ENCODE assay signal across 8 cellular contexts in the genomic region with DNA sequence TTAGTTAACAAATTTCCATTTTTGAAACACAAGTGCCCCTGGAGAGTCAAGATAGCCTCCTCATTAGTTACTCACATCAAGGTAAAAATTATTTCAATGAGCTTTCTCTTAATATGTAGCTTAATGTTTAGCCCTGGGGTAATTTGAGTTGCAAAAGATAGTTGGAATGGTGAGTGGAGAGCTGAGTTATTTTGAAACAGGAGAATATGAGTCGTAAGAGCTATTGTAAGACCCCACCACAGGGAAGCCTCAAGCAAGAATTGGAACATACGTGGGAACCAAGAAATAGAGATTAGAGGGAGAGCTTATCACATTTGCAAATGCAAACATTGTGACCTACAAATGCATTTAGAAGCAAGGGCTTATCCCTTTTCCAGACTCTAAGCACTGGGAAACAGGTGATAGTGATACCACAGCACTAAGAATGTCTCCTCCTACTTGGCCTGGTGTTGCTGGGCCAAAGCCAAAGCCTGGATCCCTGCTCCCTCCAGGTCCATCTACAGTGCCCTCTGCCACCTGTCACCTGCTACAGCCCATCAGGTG.
DNase-seq lines count a peak whose midpoint lies in the region; ATAC-seq and TF ChIP-seq lines count a peak whose summit lies in the region.
"Had no signal": no experiment of that assay in that cellular context is flagged by ENCODE, and none has a peak within 500 bp of the region (broad histone marks: within the 10 kb centered on the region; RNA-seq: fewer than 3 reads in every experiment).

No MANE protein-coding gene starts in this region.

- no peak for TF ChIP-seq CTCF in epithelial cell of proximal tubule (conservative IDR thresholded peaks at IDR 0.05; ENCODE audit: low read depth, low read length)
- TF ChIP-seq CTCF in CD8-positive, alpha-beta T cell (IDR thresholded peaks at IDR 0.05) = no peak

- ATAC-seq in stimulated activated effector memory CD8-positive, alpha-beta T cell treated with anti-CD3 and anti-CD28 coated beads, Interleukin-12 subunit alpha, Interleukin-12 subunit beta, amount 100 ng/mL, for 72 hours = peak; percentile 21
- no peak for ATAC-seq in CD8-positive, alpha-beta T cell

- CTCF ChIA-PET in CD8-positive, alpha-beta T cell (lab: Charles Lee) = no interaction called here

- H3K4me3 ChIP-seq in epithelial cell of proximal tubule (ENCODE audit: low read depth, low read length) = no peak overlapping the region
- no peak overlapping the region for H3K4me3 ChIP-seq in CD8-positive, alpha-beta T cell (ENCODE audit: low read depth, low read length)
- H3K4me3 ChIP-seq: skin epidermis had no signal

- DNase-seq in HCEC 1CT (peak; percentile 40), NCI-H82 treated with DMSO at 0.1 percent for 48 hours (lab: John Stamatoyannopoulos, UW; ENCODE audit: unreplicated experiment) (peak; percentile 25), epithelial cell of proximal tubule (ENCODE audit: low read depth) (peak; percentile 40), ecto neural progenitor cell (ENCODE audit: low spot score) (no peak), cardiac septum (ENCODE audit: low spot score) (no peak)
- DNase-seq in stimulated activated effector memory CD8-positive, alpha-beta T cell treated with anti-CD3 and anti-CD28 coated beads, Interleukin-12 subunit alpha, Interleukin-12 subunit beta, amount 100 ng/mL, for 72 hours (ENCODE audit: low spot score in 2 of 2) = no peak
- no peak for DNase-seq in CD8-positive, alpha-beta T cell

- no peaks in the 10 kb centered on the region for H3K27me3 ChIP-seq in CD8-positive, alpha-beta T cell (ENCODE audit: insufficient read depth, low read length)

- H3K9me3 ChIP-seq in CD8-positive, alpha-beta T cell (ENCODE audit: low read length) = no peaks in the 10 kb centered on the region

- no peaks in the 10 kb centered on the region for H3K4me1 Mint-ChIP-seq in stimulated activated effector memory CD8-positive, alpha-beta T cell treated with anti-CD3 and anti-CD28 coated beads, Interleukin-12 subunit alpha, Interleukin-12 subunit beta, amount 100 ng/mL, for 72 hours
- no peaks in the 10 kb centered on the region for H3K4me1 Mint-ChIP-seq in CD8-positive, alpha-beta T cell (ENCODE audit: low read depth)

- POLR2A ChIA-PET in CD8-positive, alpha-beta T cell (lab: Charles Lee) = no interaction called here

- H3K4me1 ChIP-seq in CD8-positive, alpha-beta T cell (ENCODE audit: insufficient read depth, low read length) = no peaks in the 10 kb centered on the region

- H3K4me3 Mint-ChIP-seq in stimulated activated effector memory CD8-positive, alpha-beta T cell treated with anti-CD3 and anti-CD28 coated beads, Interleukin-12 subunit alpha, Interleukin-12 subunit beta, amount 100 ng/mL, for 72 hours = no peak overlapping the region
- H3K4me3 Mint-ChIP-seq in CD8-positive, alpha-beta T cell = no peak overlapping the region

- intact Hi-C loops in CD8-positive, alpha-beta T cell (cut with DNase I, micrococcal nuclease) = no loop called here
- intact Hi-C loops in cardiac septum (cut with DNase I) = no loop called here

- no peaks in the 10 kb centered on the region for H3K36me3 ChIP-seq in CD8-positive, alpha-beta T cell (ENCODE audit: insufficient read depth, low read length)

- no peaks in the 10 kb centered on the region for H3K27me3 Mint-ChIP-seq in CD8-positive, alpha-beta T cell (ENCODE audit: low read depth)

- no peaks in the 10 kb centered on the region for H3K36me3 Mint-ChIP-seq in stimulated activated effector memory CD8-positive, alpha-beta T cell treated with anti-CD3 and anti-CD28 coated beads, Interleukin-12 subunit alpha, Interleukin-12 subunit beta, amount 100 ng/mL, for 72 hours
- H3K36me3 Mint-ChIP-seq in CD8-positive, alpha-beta T cell = no peaks in the 10 kb centered on the region

- peaks cover 3% of the 10 kb centered on the region for H3K9me3 Mint-ChIP-seq in stimulated activated effector memory CD8-positive, alpha-beta T cell treated with anti-CD3 and anti-CD28 coated beads, Interleukin-12 subunit alpha, Interleukin-12 subunit beta, amount 100 ng/mL, for 72 hours
- no peaks in the 10 kb centered on the region for H3K9me3 Mint-ChIP-seq in CD8-positive, alpha-beta T cell

- no peak overlapping the region for H3K27ac ChIP-seq in CD8-positive, alpha-beta T cell (ENCODE audit: low read depth, low read length)
- H3K27ac ChIP-seq: skin epidermis had no signal

- no peak overlapping the region for H3K27ac Mint-ChIP-seq in stimulated activated effector memory CD8-positive, alpha-beta T cell treated with anti-CD3 and anti-CD28 coated beads, Interleukin-12 subunit alpha, Interleukin-12 subunit beta, amount 100 ng/mL, for 72 hours
- no peak overlapping the region for H3K27ac Mint-ChIP-seq in CD8-positive, alpha-beta T cell

Comparison
In these comparisons a context has a peak if more than half of its experiments do, and no peak if none do; other contexts are left out.
1. DNase-seq: peak in HCEC 1CT (single experiment), NCI-H82 treated with DMSO at 0.1 percent for 48 hours (single experiment) and epithelial cell of proximal tubule (single experiment); none in stimulated activated effector memory CD8-positive, alpha-beta T cell treated with anti-CD3 and anti-CD28 coated beads, Interleukin-12 subunit alpha, Interleukin-12 subunit beta, amount 100 ng/mL, for 72 hours (0 of 2), CD8-positive, alpha-beta T cell (0 of 7), ecto neural progenitor cell (single experiment) and cardiac septum (single experiment).